ENCODE assay signal across 22 cellular contexts in genomic region chr12:49491823-49492222, GRCh38. TPM values are rescaled to one million over a fixed set of nuclear protein-coding genes. Genes with fewer than 3 reads are reported as not detected.
DNase-seq lines count a peak whose midpoint lies in the region; TF ChIP-seq lines count a peak whose summit lies in the region.
"Had no signal": no experiment of that assay in that cellular context is flagged by ENCODE, and none has a peak within 500 bp of the region (broad histone marks: within the 10 kb centered on the region; RNA-seq: fewer than 3 reads in every experiment).

No MANE protein-coding gene starts in this region.

- no peak for TF ChIP-seq CTCF in fibroblast of villous mesenchyme (IDR thresholded peaks at IDR 0.05; ENCODE audit: insufficient read depth, low read depth, low read length)
- no peak for TF ChIP-seq CTCF in smooth muscle cell (IDR thresholded peaks at IDR 0.05; ENCODE audit: borderline replicate concordance, insufficient read depth, poor library complexity, severe bottlenecking)

- H3K27ac ChIP-seq in smooth muscle cell (ENCODE audit: low read depth): peak overlapping the region; percentile 57
- H3K27ac ChIP-seq: BLaER1 treated with 17β-estradiol and CSF1 and Interleukin-3, amounts not matched to agents 10 nM and 100 nM; psoas muscle; tibial artery had no signal

- no peaks in the 10 kb centered on the region for H3K9me3 ChIP-seq in smooth muscle cell (replicated peaks; ENCODE audit: low read depth)
- H3K9me3 ChIP-seq: BLaER1 treated with 17β-estradiol and CSF1 and Interleukin-3, amounts not matched to agents 10 nM and 100 nM; psoas muscle; SJSA1; tibial artery had no signal

- no peaks in the 10 kb centered on the region for H3K4me1 ChIP-seq in smooth muscle cell (ENCODE audit: low read depth)
- H3K4me1 ChIP-seq: psoas muscle, tibial artery had no signal

- no peaks in the 10 kb centered on the region for H3K79me2 ChIP-seq in smooth muscle cell (ENCODE audit: low read depth)

- no peak overlapping the region for H2AFZ ChIP-seq in smooth muscle cell (ENCODE audit: low read depth)

- H4K20me1 ChIP-seq in smooth muscle cell (ENCODE audit: low read depth): peaks cover 11% of the 10 kb centered on the region

- peaks cover 10% of the 10 kb centered on the region for H3K36me3 ChIP-seq in smooth muscle cell (ENCODE audit: low read depth)

- H3K4me2 ChIP-seq in smooth muscle cell: no peak overlapping the region
- H3K4me2 ChIP-seq: BLaER1 treated with 17β-estradiol and CSF1 and Interleukin-3, amounts not matched to agents 10 nM and 100 nM had no signal

- H3K4me3 ChIP-seq in fibroblast of villous mesenchyme (ENCODE audit: low read depth, low read length) (no peak overlapping the region), smooth muscle cell (no peak overlapping the region)
- H3K4me3 ChIP-seq: BLaER1 treated with 17β-estradiol and CSF1 and Interleukin-3, amounts not matched to agents 10 nM and 100 nM; psoas muscle; SJSA1; tibial artery had no signal

- DNase-seq in HPDE6-E6E7 (ENCODE audit: extremely low spot score) (peak; percentile 26), astrocyte of the hippocampus (ENCODE audit: low read depth, low spot score) (peak; percentile 57), fibroblast of villous mesenchyme (ENCODE audit: low read depth) (peak; percentile 83), smooth muscle cell (lab: John Stamatoyannopoulos, UW; ENCODE audit: unreplicated experiment) (no peak), T1000 (lab: John Stamatoyannopoulos, UW) (no peak), HT-29 (ENCODE audit: low spot score) (no peak)
- no peak for DNase-seq in activated CD4-positive, alpha-beta T cell treated with anti-CD3 and anti-CD28 coated beads for 1 hour
- DNase-seq: activated CD4-positive, alpha-beta T cell treated with anti-CD3 and anti-CD28 coated beads, Interleukin-2, amount 50 U/mL, for 4 hours; activated CD4-positive, CD25-positive, alpha-beta regulatory T cell; activated T-cell treated with anti-CD3 and anti-CD28 coated beads, Interleukin-2, amount 50 U/mL, for 72 hours; H7; kidney glomerular epithelial cell; MV-4-11; naive thymus-derived CD8-positive, alpha-beta T cell; NCI-H146; psoas muscle; stimulated activated CD4-positive, alpha-beta T cell treated with anti-CD3 and anti-CD28 coated beads, Interleukin-4, amount 100 ng/mL, for 4 hours; T-helper 1 cell; tibial artery had no signal

- H3F3A ChIP-seq in smooth muscle cell (ENCODE audit: low read depth): no peaks in the 10 kb centered on the region

- 59% methylated on average over 1 of the region's 1 CpG for WGBS in smooth muscle cell (ENCODE audit: low lambda C conversion rate)

- H3K27me3 ChIP-seq in smooth muscle cell (ENCODE audit: low read depth): no peaks in the 10 kb centered on the region
- H3K27me3 ChIP-seq: BLaER1 treated with 17β-estradiol and CSF1 and Interleukin-3, amounts not matched to agents 10 nM and 100 nM; SJSA1; tibial artery had no signal

- no peak overlapping the region for H3K9ac ChIP-seq in smooth muscle cell (ENCODE audit: low read depth)
- H3K9ac ChIP-seq: BLaER1 treated with 17β-estradiol and CSF1 and Interleukin-3, amounts not matched to agents 10 nM and 100 nM had no signal

RNA-seq across cellular contexts. Expression of gene KCNH3, which starts 47.0 kb away (rescaled TPM):
- total RNA-seq in fibroblast of villous mesenchyme: under 0.01 TPM in 2 replicates
- 0.09 and 0.40 TPM in 2 replicates for total RNA-seq in smooth muscle cell
- 0.19 and 0.94 TPM in 2 replicates for polyA plus RNA-seq in smooth muscle cell
- total RNA-seq in HT-29 (2014; rRNA removed; shearing (Covaris generic)): 0.36 TPM in 1 of 2 replicates, not detected in the other
- total RNA-seq: IMR-90 had no signal

Comparison
In these comparisons a context has a peak if more than half of its experiments do, and no peak if none do; other contexts are left out.
1. DNase-seq: peak in HPDE6-E6E7 (single experiment), astrocyte of the hippocampus (single experiment) and fibroblast of villous mesenchyme (single experiment); none in smooth muscle cell (single experiment), T1000 (single experiment), HT-29 (single experiment) and activated CD4-positive, alpha-beta T cell treated with anti-CD3 and anti-CD28 coated beads for 1 hour (single experiment).